Comparison of ENCODE assay signal across 14 cellular contexts in the genomic region with DNA sequence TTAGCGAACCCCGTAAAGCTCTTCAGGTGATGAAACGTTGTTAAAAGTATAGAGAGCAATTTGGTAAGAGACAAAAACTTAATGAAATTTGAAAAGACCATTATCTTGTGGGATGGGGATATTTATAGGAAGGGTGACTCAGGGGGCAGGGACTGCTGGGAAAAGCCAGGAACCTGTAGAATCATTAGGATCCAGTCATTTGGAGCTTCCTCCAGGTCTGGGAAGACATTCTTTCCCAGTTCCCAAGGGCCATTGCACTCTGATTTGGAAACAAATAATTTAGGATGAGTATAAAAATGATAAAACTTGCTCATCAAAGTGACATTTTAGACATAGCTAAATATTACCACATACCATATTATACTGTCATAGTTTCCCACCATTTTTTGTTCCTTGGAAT.
DNase-seq lines count a peak whose midpoint lies in the region; ATAC-seq and TF ChIP-seq lines count a peak whose summit lies in the region.
"Had no signal": no experiment of that assay in that cellular context is flagged by ENCODE, and none has a peak within 500 bp of the region (broad histone marks: within the 10 kb centered on the region; RNA-seq: fewer than 3 reads in every experiment).

No MANE protein-coding gene starts in this region.

- no peak overlapping the region; the same call in 1 of the 2 replicates for H2AFZ ChIP-seq in OCI-LY7 (ENCODE audit: low read length)

- H3K27ac ChIP-seq in CD4-positive, alpha-beta T cell (ENCODE audit: low read depth, low read length): peak overlapping the region; percentile 80
- H3K27ac ChIP-seq in OCI-LY7 (ENCODE audit: low read depth, low read length, poor library complexity, severe bottlenecking): peak overlapping the region; percentile 97
- peak overlapping the region; percentile 74 for H3K27ac ChIP-seq in effector memory CD4-positive, alpha-beta T cell (ENCODE audit: insufficient read depth, low read length, poor library complexity, severe bottlenecking)
- H3K27ac ChIP-seq: adrenal gland had no signal

- DNase-seq in A172 (ENCODE audit: low spot score) (peak; percentile 64), OCI-LY7 (ENCODE audit: low spot score) (no peak), NCI-H1930 (lab: John Stamatoyannopoulos, UW) (no peak), inferior parietal cortex (ENCODE audit: extremely low spot score) (no peak)
- no peak for DNase-seq in CD4-positive, alpha-beta T cell
- no peak for DNase-seq in effector memory CD4-positive, alpha-beta T cell
- no peak for DNase-seq in central memory CD4-positive, alpha-beta T cell
- DNase-seq: EL; H9; NCI-H1105; SHP77 treated with DMSO at 0.1 percent for 48 hours; stimulated activated naive B cell treated with anti-CD40 and anti-IgM and Interleukin-4, amounts not matched to agents 10 μg/mL and 1 μg/mL and 100 μg/mL, for 72 hours had no signal

- peak overlapping the region; percentile 92 for H3K27ac Mint-ChIP-seq in CD4-positive, alpha-beta T cell

- H3K36me3 Mint-ChIP-seq in CD4-positive, alpha-beta T cell (ENCODE audit: low read depth): no peaks in the 10 kb centered on the region

- peak overlapping the region; percentile 81 for H3K4me2 ChIP-seq in OCI-LY7 (ENCODE audit: low read length)

- H3K4me1 ChIP-seq in OCI-LY7 (ENCODE audit: insufficient read depth, low read length, poor library complexity, severe bottlenecking): peaks cover 79% of the 10 kb centered on the region
- peaks cover 27% of the 10 kb centered on the region for H3K4me1 ChIP-seq in effector memory CD4-positive, alpha-beta T cell (ENCODE audit: control insufficient read depth, insufficient read depth, low read length, poor library complexity, severe bottlenecking)

- H3K36me3 ChIP-seq in OCI-LY7 (ENCODE audit: insufficient read depth, low read length): no peaks in the 10 kb centered on the region; the same call in 1 of the 2 replicates
- H3K36me3 ChIP-seq in effector memory CD4-positive, alpha-beta T cell (ENCODE audit: control insufficient read depth, insufficient read depth, low read length): no peaks in the 10 kb centered on the region
- H3K36me3 ChIP-seq: adrenal gland had no signal

- H3K9me3 ChIP-seq in CD4-positive, alpha-beta T cell (ENCODE audit: control insufficient read depth, low read length): no peaks in the 10 kb centered on the region
- H3K9me3 ChIP-seq in OCI-LY7 (ENCODE audit: low read length): peaks cover 6% of the 10 kb centered on the region; the same call in 1 of the 2 replicates
- H3K9me3 ChIP-seq in effector memory CD4-positive, alpha-beta T cell (ENCODE audit: control insufficient read depth, low read length): no peaks in the 10 kb centered on the region
- H3K9me3 ChIP-seq: adrenal gland had no signal

- peaks cover 63% of the 10 kb centered on the region for H3K4me1 Mint-ChIP-seq in CD4-positive, alpha-beta T cell (ENCODE audit: low read depth)

- TF ChIP-seq CTCF in CD4-positive, alpha-beta T cell (IDR thresholded peaks at IDR 0.05): no peak
- TF ChIP-seq CTCF in OCI-LY7 (conservative IDR thresholded peaks at IDR 0.05; ENCODE audit: low read length): no peak

- no TSS peak for BruUV-seq in OCI-LY7 (replicated peaks; lab: Mats Ljungman, UMichigan)

- no peaks in the 10 kb centered on the region for H4K20me1 ChIP-seq in OCI-LY7 (ENCODE audit: insufficient read depth, low read length)

- no peaks in the 10 kb centered on the region for H3K9me2 ChIP-seq in OCI-LY7 (ENCODE audit: insufficient read depth, low read length)

- peaks cover 3% of the 10 kb centered on the region for H3K9me3 Mint-ChIP-seq in CD4-positive, alpha-beta T cell

- no peaks in the 10 kb centered on the region for H3K27me3 ChIP-seq in CD4-positive, alpha-beta T cell (ENCODE audit: control insufficient read depth, insufficient read depth, low read length)
- no peaks in the 10 kb centered on the region for H3K27me3 ChIP-seq in effector memory CD4-positive, alpha-beta T cell (replicated peaks; ENCODE audit: control insufficient read depth, insufficient read depth, low read length, poor library complexity, severe bottlenecking)
- H3K27me3 ChIP-seq: adrenal gland had no signal

- H3K27me3 Mint-ChIP-seq in CD4-positive, alpha-beta T cell: no peaks in the 10 kb centered on the region

- CTCF ChIA-PET in CD4-positive, alpha-beta T cell (lab: Charles Lee): interaction anchor here (2.4 to 7.7 kb wide), 4 partner anchors 55 to 144 kb away, joined by 7 to 36 read pairs (median 14); a partner anchor contains a TSS
- CTCF ChIA-PET in OCI-LY7 (lab: Charles Lee; ENCODE audit: unreplicated experiment): interaction anchor here (0.9 to 1.0 kb wide), 2 partner anchors 46 to 55 kb away, joined by 4 read pairs; no protein-coding TSS in a partner anchor

- POLR2A ChIA-PET in CD4-positive, alpha-beta T cell (lab: Charles Lee): interaction anchor here (0.6 to 3.1 kb wide), 10 partner anchors 9 to 191 kb away, joined by 3 to 74 read pairs (median 14); a partner anchor contains a TSS
- POLR2A ChIA-PET in OCI-LY7 (lab: Charles Lee): interaction anchor here (0.6 to 6.8 kb wide), 17 partner anchors 11 to 644 kb away, joined by 3 to 83 read pairs (median 6); no protein-coding TSS in a partner anchor

- H3K4me3 ChIP-seq in OCI-LY7 (ENCODE audit: low read depth, low read length, poor library complexity, severe bottlenecking): peak overlapping the region; percentile 65
- peak overlapping the region; percentile 23 for H3K4me3 ChIP-seq in effector memory CD4-positive, alpha-beta T cell (ENCODE audit: insufficient read depth, low read depth, low read length, poor library complexity, severe bottlenecking)
- H3K4me3 ChIP-seq: adrenal gland had no signal

- intact Hi-C loops in CD4-positive, alpha-beta T cell (cut with DNase I, micrococcal nuclease): loop anchor here in 1 of 2 experiments (10.0 kb wide), 2 partner anchors 52 to 142 kb away; a partner anchor contains a TSS
- intact Hi-C loops in OCI-LY7 (cut with micrococcal nuclease; ENCODE audit: unreplicated experiment): loop anchor here (10.0 kb wide), 1 partner anchor 692 kb away; no protein-coding TSS in a partner anchor

- ATAC-seq in CD4-positive, alpha-beta T cell (ENCODE audit: poor library complexity): no peak
- no peak for ATAC-seq in HG03565 (IDR thresholded peaks at IDR 0.05; ENCODE audit: unreplicated experiment)

- H3K79me2 ChIP-seq in OCI-LY7 (ENCODE audit: insufficient read depth, low read depth, low read length): no peaks in the 10 kb centered on the region

- H3K4me3 Mint-ChIP-seq in CD4-positive, alpha-beta T cell: peak overlapping the region; percentile 72
- H3K4me3 Mint-ChIP-seq: H9 had no signal
